In genomic region chr2:213188533-213188867, GRCh38 we compare ENCODE assay signal across 25 cellular contexts. TPM values are rescaled to one million over a fixed set of nuclear protein-coding genes. Genes with fewer than 3 reads are reported as not detected.
DNase-seq lines count a peak whose midpoint lies in the region; ATAC-seq, FAIRE-seq and TF ChIP-seq lines count a peak whose summit lies in the region.
"Had no signal": no experiment of that assay in that cellular context is flagged by ENCODE, and none has a peak within 500 bp of the region (broad histone marks: within the 10 kb centered on the region; RNA-seq: fewer than 3 reads in every experiment).

No MANE protein-coding gene starts in this region.

- dilution Hi-C loops in mammary epithelial cell (cut with HindIII; ENCODE audit: low sequenced_read_pairs) = no loop called here

- no peak for TF ChIP-seq CTCF in mammary epithelial cell (conservative IDR thresholded peaks at IDR 0.05 in 1 of 2, IDR thresholded peaks at IDR 0.05 in 1 of 2; ENCODE audit: extremely low read depth in 1 of 2, insufficient read depth in 1 of 2, low read depth in 1 of 2, low read length in 2 of 2)
- TF ChIP-seq CTCF in mesothelial cell of epicardium (IDR thresholded peaks at IDR 0.05; ENCODE audit: unreplicated experiment) = no peak
- no peak for TF ChIP-seq CTCF in foreskin keratinocyte (conservative IDR thresholded peaks at IDR 0.05)
- no peak for TF ChIP-seq CTCF in heart right ventricle (IDR thresholded peaks at IDR 0.05)

- H3K9me3 ChIP-seq in HUES6 (ENCODE audit: control insufficient read depth, insufficient read depth, low read depth, low read length) (peaks cover 4% of the 10 kb centered on the region; the same call in 1 of the 2 replicates), mammary epithelial cell (replicated peaks; ENCODE audit: insufficient read depth, low read length) (no peaks in the 10 kb centered on the region), heart right ventricle (peaks cover 0 to 6% (median 0%) of the 10 kb centered on the region in 11 donors)
- H3K9me3 ChIP-seq: HAP-1, uterus had no signal

- H3K4me3 Mint-ChIP-seq in mesothelial cell of epicardium = peak overlapping the region; percentile 20
- H3K4me3 Mint-ChIP-seq: CD4-positive, CD25-positive, alpha-beta regulatory T cell; central memory CD8-positive, alpha-beta T cell; immature natural killer cell; natural killer cell treated with Interleukin-12 subunit alpha and Interleukin-12 subunit beta and Interleukin-15 and Interleukin-18, amount 100 ng/mL, for 72 hours; T-helper 2 cell treated with Interferon-gamma antibody and Interleukin-4, amounts not matched to agents 5 μg/mL and 100 μg/mL, for 36 hours had no signal

- H3K27ac ChIP-seq in HUES6 (ENCODE audit: low read depth, low read length) = no peak overlapping the region
- peak overlapping the region; percentile 41 for H3K27ac ChIP-seq in mammary epithelial cell (ENCODE audit: insufficient read depth, low read depth, low read length)
- no peak overlapping the region for H3K27ac ChIP-seq in foreskin keratinocyte
- H3K27ac ChIP-seq in heart right ventricle = no peak overlapping the region
- H3K27ac ChIP-seq: right atrium auricular region, uterus had no signal

- H3K79me2 ChIP-seq in mammary epithelial cell (ENCODE audit: insufficient read depth, low read length) = no peaks in the 10 kb centered on the region

- H3K4me1 ChIP-seq in HUES6 (ENCODE audit: control insufficient read depth, insufficient read depth, low read length) = peaks cover 35% of the 10 kb centered on the region
- H3K4me1 ChIP-seq in mammary epithelial cell (ENCODE audit: insufficient read depth, low read length) = peaks cover 19% of the 10 kb centered on the region
- H3K4me1 ChIP-seq in foreskin keratinocyte = peaks cover 8% of the 10 kb centered on the region
- peaks cover 0 to 3% (median 0%) of the 10 kb centered on the region in 9 donors for H3K4me1 ChIP-seq in heart right ventricle
- H3K4me1 ChIP-seq: right atrium auricular region, uterus had no signal

- H3K27me3 ChIP-seq in HUES6 (ENCODE audit: control insufficient read depth, insufficient read depth, low read length) (no peaks in the 10 kb centered on the region), mammary epithelial cell (ENCODE audit: insufficient read depth, low read length) (no peaks in the 10 kb centered on the region), foreskin keratinocyte (no peaks in the 10 kb centered on the region), heart right ventricle (no peaks in the 10 kb centered on the region)
- H3K27me3 ChIP-seq: right atrium auricular region, uterus had no signal

- peaks cover 4% of the 10 kb centered on the region for H3K36me3 Mint-ChIP-seq in mesothelial cell of epicardium
- H3K36me3 Mint-ChIP-seq: CD4-positive, CD25-positive, alpha-beta regulatory T cell; natural killer cell treated with Interleukin-12 subunit alpha and Interleukin-12 subunit beta and Interleukin-15 and Interleukin-18, amount 100 ng/mL, for 72 hours had no signal

- WGBS in mammary epithelial cell (ENCODE audit: low coverage, missing lambda C conversion rate) = 91% methylated on average over 2 of the region's 2 CpGs
- 61 to 82% methylated on average over 2 of the region's 2 CpGs for WGBS in heart right ventricle, 2 donors

- no TSS peak for BruUV-seq in mammary epithelial cell (replicated peaks; lab: Mats Ljungman, UMichigan)

- H3K9me3 Mint-ChIP-seq in mesothelial cell of epicardium = peaks cover 6% of the 10 kb centered on the region
- H3K9me3 Mint-ChIP-seq: activated T-helper 2 cell treated with anti-CD3 and anti-CD28 coated beads, Interferon-gamma antibody, Interleukin-2, Interleukin-4, amounts not matched to agents 10 μg/mL and 5 μg/mL and 100 μg/mL, durations not matched to agents 14 hours and 24 hours and 36 hours; central memory CD8-positive, alpha-beta T cell; immature natural killer cell; natural killer cell treated with Interleukin-12 subunit alpha and Interleukin-12 subunit beta and Interleukin-15 and Interleukin-18, amount 100 ng/mL, for 72 hours; T-helper 2 cell treated with Interferon-gamma antibody and Interleukin-4, amounts not matched to agents 5 μg/mL and 100 μg/mL, for 36 hours had no signal

- H3K4me3 ChIP-seq in HUES6 (ENCODE audit: low read depth, low read length) (peak overlapping the region; percentile 7), mammary epithelial cell (replicated peaks in 1 of 3; ENCODE audit: insufficient read depth in 1 of 3, low read depth in 2 of 3, low read length in 3 of 3) (no peak overlapping the region), heart right ventricle (no peak overlapping the region)
- H3K4me3 ChIP-seq: HAP-1, lung, right atrium auricular region, uterus had no signal

- peak overlapping the region; percentile 90 for H2AFZ ChIP-seq in mammary epithelial cell (ENCODE audit: low read depth, low read length)

- H3K4me2 ChIP-seq in mammary epithelial cell (ENCODE audit: insufficient read depth, low read depth, low read length) = peak overlapping the region; percentile 67

- H4K20me1 ChIP-seq in mammary epithelial cell (ENCODE audit: insufficient read depth, low read length) = no peaks in the 10 kb centered on the region

- in situ Hi-C loops in mammary epithelial cell (cut with MboI; ENCODE audit: low sequenced_read_pairs in 2 of 2) = no loop called here

- no peaks in the 10 kb centered on the region for H3K36me3 ChIP-seq in HUES6 (ENCODE audit: control insufficient read depth, insufficient read depth, low read length)
- H3K36me3 ChIP-seq in mammary epithelial cell (ENCODE audit: insufficient read depth, low read length) = no peaks in the 10 kb centered on the region
- H3K36me3 ChIP-seq in heart right ventricle = no peaks in the 10 kb centered on the region
- H3K36me3 ChIP-seq: HAP-1, right atrium auricular region, uterus had no signal

- H3K9ac ChIP-seq in HUES6 (ENCODE audit: low read length) (peak overlapping the region; percentile 34), mammary epithelial cell (ENCODE audit: insufficient read depth, low read length) (no peak overlapping the region)

- CTCF ChIA-PET in mammary epithelial cell (lab: Charles Lee; ENCODE audit: low non-redundant PET) = no interaction called here

- peak overlapping the region; percentile 98 for H3K27ac Mint-ChIP-seq in mesothelial cell of epicardium
- H3K27ac Mint-ChIP-seq: activated T-helper 2 cell treated with anti-CD3 and anti-CD28 coated beads, Interferon-gamma antibody, Interleukin-2, Interleukin-4, amounts not matched to agents 10 μg/mL and 5 μg/mL and 100 μg/mL, durations not matched to agents 14 hours and 24 hours and 36 hours; CD4-positive, CD25-positive, alpha-beta regulatory T cell; immature natural killer cell; natural killer cell treated with Interleukin-12 subunit alpha and Interleukin-12 subunit beta and Interleukin-15 and Interleukin-18, amount 100 ng/mL, for 72 hours; T-helper 2 cell treated with Interferon-gamma antibody and Interleukin-4, amounts not matched to agents 5 μg/mL and 100 μg/mL, for 36 hours had no signal

- DNase-seq in mammary epithelial cell (no peak), mesothelial cell of epicardium (ENCODE audit: low spot score in 2 of 2, unreplicated experiment in 2 of 2) (no peak), foreskin keratinocyte (no peak), heart right ventricle (no peak)
- no peak for DNase-seq in stimulated activated CD4-positive, alpha-beta T cell treated with anti-CD3 and anti-CD28 coated beads, Interleukin-12 subunit alpha, Interleukin-12 subunit beta, amount 100 ng/mL, for 4 hours
- DNase-seq: activated CD4-positive, CD25-positive, alpha-beta regulatory T cell treated with anti-CD3 and anti-CD28 coated beads, Interleukin-2, amount 50 U/mL, for 72 hours; CD4-positive, CD25-positive, alpha-beta regulatory T cell; DMS79; immature natural killer cell; NCI-H2029 treated with DMSO at 0.1 percent for 48 hours; SIG-M5; uterus had no signal

- ATAC-seq in foreskin keratinocyte (no peak), GM21825 (IDR thresholded peaks at IDR 0.05; ENCODE audit: unreplicated experiment) (no peak), heart right ventricle (no peak)
- ATAC-seq: natural killer cell treated with Interleukin-12 subunit alpha and Interleukin-12 subunit beta and Interleukin-15 and Interleukin-18, amount 100 ng/mL, for 72 hours had no signal

- H3K4me1 Mint-ChIP-seq in mesothelial cell of epicardium = peaks cover 34% of the 10 kb centered on the region
- H3K4me1 Mint-ChIP-seq: central memory CD8-positive, alpha-beta T cell; immature natural killer cell had no signal

- intact Hi-C loops in mammary epithelial cell (cut with micrococcal nuclease) = no loop called here
- intact Hi-C loops in heart right ventricle (cut with DNase I) = no loop called here

- no peaks in the 10 kb centered on the region for H3K27me3 Mint-ChIP-seq in mesothelial cell of epicardium (ENCODE audit: low read depth)
- H3K27me3 Mint-ChIP-seq: CD4-positive, CD25-positive, alpha-beta regulatory T cell; central memory CD8-positive, alpha-beta T cell had no signal

- FAIRE-seq in A204.1 (lab: Jason Lieb, UNC) = peak; percentile 6
- FAIRE-seq: endometrium, frontal cortex, HTR-8/SVneo had no signal

RNA-seq across cellular contexts. Expression of gene IKZF2, which starts 37.1 kb away (rescaled TPM):
- total RNA-seq in mammary epithelial cell (10 to 100 TPM; 17.3 to 27.9 TPM), mesothelial cell of epicardium (44.8 to 47.5 TPM (median 44.9 TPM) in 3 replicates), foreskin keratinocyte (8.1 and 11.4 TPM in 2 replicates), heart right ventricle (1 to 10 TPM; 2.0 to 8.1 (median 6.0) TPM)
- polyA plus RNA-seq in mammary epithelial cell (6.4 TPM), foreskin keratinocyte (0.61 and 0.68 TPM in 2 replicates), heart right ventricle (under 1 TPM; 0.36 to 0.80 TPM)
- 2.6 TPM for polyA minus RNA-seq in mammary epithelial cell
